In the genomic region with DNA sequence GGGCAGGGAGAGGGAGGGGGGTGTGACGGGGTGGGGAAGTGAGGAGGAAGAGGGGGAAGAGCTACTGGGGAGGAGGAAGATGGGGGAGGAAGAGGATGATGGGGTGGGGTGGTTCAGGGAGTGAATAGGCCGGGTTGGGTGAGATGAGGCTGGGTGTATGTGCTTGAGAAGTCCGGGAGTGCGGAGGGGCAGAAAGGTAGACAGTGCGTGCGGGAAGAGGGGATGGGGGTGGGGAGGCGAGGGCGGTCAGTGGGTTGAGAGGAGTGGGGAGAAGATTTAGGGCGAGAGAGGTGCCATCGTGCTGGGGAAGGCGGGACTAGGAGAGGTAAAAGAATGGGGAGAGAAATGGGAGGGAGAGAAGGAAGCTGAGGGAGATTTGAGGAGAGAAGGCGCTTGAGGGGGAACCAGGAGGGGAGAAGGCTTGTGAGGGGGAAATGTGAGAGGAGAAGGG, we compare ENCODE assay signal across 9 cellular contexts. TPM values are rescaled to one million over a fixed set of nuclear protein-coding genes. Genes with fewer than 3 reads are reported as not detected.
A peak's percentile ranks its signal among the peaks of the same experiment; 100 is the strongest.
DNase-seq lines count a peak whose midpoint lies in the region; ATAC-seq and TF ChIP-seq lines count a peak whose summit lies in the region.
"Had no signal": no experiment of that assay in that cellular context is flagged by ENCODE, and none has a peak within 500 bp of the region (broad histone marks: within the 10 kb centered on the region; RNA-seq: fewer than 3 reads in every experiment).

No MANE protein-coding gene starts in this region.

- peak overlapping the region; percentile 50 for H4K91ac ChIP-seq in trophoblast cell (ENCODE audit: low read depth, low read length)

- H3K4me1 ChIP-seq in CD8-positive, alpha-beta memory T cell (ENCODE audit: insufficient read depth, low read length) = peaks cover 9% of the 10 kb centered on the region
- H3K4me1 ChIP-seq in heart right ventricle = peaks cover 0 to 32% (median 10%) of the 10 kb centered on the region in 9 donors
- peaks cover 4 to 7% of the 10 kb centered on the region in 2 experiments for H3K4me1 ChIP-seq in trophoblast cell (ENCODE audit: control insufficient read depth in 1 of 2, insufficient read depth in 2 of 2, low read length in 2 of 2)
- H3K4me1 ChIP-seq: foreskin keratinocyte had no signal

- peaks cover 3 to 8% of the 10 kb centered on the region in 2 donors for H3K27me3 Mint-ChIP-seq in CD8-positive, alpha-beta memory T cell
- no peaks in the 10 kb centered on the region for H3K27me3 Mint-ChIP-seq in activated B cell treated with CpG ODN at 0.5 μM for 24 hours

- no peak overlapping the region for H2BK5ac ChIP-seq in trophoblast cell (ENCODE audit: low read depth, low read length, poor library complexity)

- H3K9ac ChIP-seq in trophoblast cell (ENCODE audit: low read length) = no peak overlapping the region

- H3K18ac ChIP-seq in trophoblast cell (ENCODE audit: low read length) = no peak overlapping the region

- H3K9me3 Mint-ChIP-seq in CD8-positive, alpha-beta memory T cell = no peaks in the 10 kb centered on the region
- no peaks in the 10 kb centered on the region for H3K9me3 Mint-ChIP-seq in activated B cell treated with CpG ODN at 0.5 μM for 24 hours

- H3K27me3 ChIP-seq in CD8-positive, alpha-beta memory T cell (ENCODE audit: insufficient read depth, low read length, poor library complexity, severe bottlenecking) = no peaks in the 10 kb centered on the region
- H3K27me3 ChIP-seq in heart right ventricle (peaks cover 0 to 10% (median 0%) of the 10 kb centered on the region in 7 donors), trophoblast cell (ENCODE audit: insufficient read depth, low read length) (no peaks in the 10 kb centered on the region)
- H3K27me3 ChIP-seq: foreskin keratinocyte had no signal

- peak overlapping the region; percentile 32 for H3K4me3 ChIP-seq in CD8-positive, alpha-beta memory T cell (ENCODE audit: low read length)
- H3K4me3 ChIP-seq in heart right ventricle (peak overlapping the region in 9 of 10 donors; percentile 11 to 48 (median 37)), trophoblast cell (ENCODE audit: low read depth, low read length) (peak overlapping the region; percentile 59)

- POLR2A ChIA-PET in CD8-positive, alpha-beta memory T cell (lab: Charles Lee) = interaction anchor here (0.5 to 0.6 kb wide), 2 partner anchors 57 to 191 kb away, joined by 3 to 4 read pairs; no protein-coding TSS in a partner anchor
- POLR2A ChIA-PET in activated B cell treated with CpG ODN at 0.5 μM for 24 hours (lab: Charles Lee) = interaction anchor here (0.7 to 3.0 kb wide), 11 partner anchors 13 to 896 kb away, joined by 3 to 24 read pairs (median 8); partner anchors contain the start of genes GPSM3, PBX2 and TAP2

- no peak for ATAC-seq in activated B cell treated with CpG ODN at 0.5 μM for 24 hours (ENCODE audit: low read depth)
- ATAC-seq in heart right ventricle = peak; percentile 20 to 66 (median 54)
- no peak for ATAC-seq in GM19328 (IDR thresholded peaks at IDR 0.05; ENCODE audit: unreplicated experiment)
- ATAC-seq in left lobe of liver = no peak

- H3K14ac ChIP-seq in trophoblast cell (ENCODE audit: low read length) = peak overlapping the region; percentile 41

- intact Hi-C loops in activated B cell treated with CpG ODN at 0.5 μM for 24 hours (cut with micrococcal nuclease) = loop anchor here (1.0 to 5.0 kb wide), 4 partner anchors 17 to 88 kb away; no protein-coding TSS in a partner anchor
- intact Hi-C loops in heart right ventricle (cut with DNase I) = loop anchor here in 2 of 10 donors (10.0 kb wide), 2 partner anchors 140 to 450 kb away; no protein-coding TSS in a partner anchor

- H3K79me1 ChIP-seq in trophoblast cell (ENCODE audit: low read length) = peaks cover 3% of the 10 kb centered on the region

- H3K79me2 ChIP-seq in trophoblast cell (ENCODE audit: control insufficient read depth, insufficient read depth, low read length, poor library complexity) = no peaks in the 10 kb centered on the region

- H2AFZ ChIP-seq in trophoblast cell (ENCODE audit: insufficient read depth, low read length, poor library complexity) = peak overlapping the region; percentile 61

- no peak overlapping the region for H3K23ac ChIP-seq in trophoblast cell (ENCODE audit: low read length)

- H3K36me3 Mint-ChIP-seq in CD8-positive, alpha-beta memory T cell = peaks cover 0 to 4% (median 0%) of the 10 kb centered on the region in 3 donors
- peaks cover 11% of the 10 kb centered on the region for H3K36me3 Mint-ChIP-seq in activated B cell treated with CpG ODN at 0.5 μM for 24 hours (ENCODE audit: low read depth)

- no peak overlapping the region for H2BK12ac ChIP-seq in trophoblast cell (ENCODE audit: low read length)

- peak overlapping the region; percentile 67 for H4K8ac ChIP-seq in trophoblast cell (ENCODE audit: low read depth, low read length)

- H2BK120ac ChIP-seq in trophoblast cell (ENCODE audit: insufficient read depth, low read length, poor library complexity) = peak overlapping the region; percentile 14

- H3K4me2 ChIP-seq in trophoblast cell (ENCODE audit: low read length) = peak overlapping the region; percentile 70

- CTCF ChIA-PET in CD8-positive, alpha-beta memory T cell (lab: Charles Lee) = interaction anchor here (1.2 to 1.9 kb wide), 4 partner anchors 8 to 136 kb away, joined by 3 to 13 read pairs (median 4); no protein-coding TSS in a partner anchor
- CTCF ChIA-PET in activated B cell treated with CpG ODN at 0.5 μM for 24 hours (lab: Charles Lee) = interaction anchor here (0.9 to 2.7 kb wide), 8 partner anchors 9 to 613 kb away, joined by 3 to 21 read pairs (median 6); no protein-coding TSS in a partner anchor

- TF ChIP-seq CTCF in activated B cell treated with CpG ODN at 0.5 μM for 24 hours (IDR thresholded peaks at IDR 0.05) (peak; percentile 1), heart right ventricle (IDR thresholded peaks at IDR 0.05) (no peak)

- no peaks in the 10 kb centered on the region for H3K36me3 ChIP-seq in CD8-positive, alpha-beta memory T cell (ENCODE audit: insufficient read depth, low read length)
- no peaks in the 10 kb centered on the region for H3K36me3 ChIP-seq in heart right ventricle
- H3K36me3 ChIP-seq in trophoblast cell (ENCODE audit: control insufficient read depth in 1 of 2, insufficient read depth in 2 of 2, low read length in 2 of 2) = no peaks in the 10 kb centered on the region

- no peak overlapping the region for H2AK5ac ChIP-seq in trophoblast cell (ENCODE audit: low read length)

- H3K9me3 ChIP-seq in CD8-positive, alpha-beta memory T cell (ENCODE audit: low read length) = no peaks in the 10 kb centered on the region
- H3K9me3 ChIP-seq in heart right ventricle (peaks cover 0 to 14% (median 0%) of the 10 kb centered on the region in 11 donors), trophoblast cell (ENCODE audit: insufficient read depth, low read depth, low read length) (no peaks in the 10 kb centered on the region)

- H4K12ac ChIP-seq in trophoblast cell (ENCODE audit: low read depth, low read length) = peak overlapping the region; percentile 45

- DNase-seq in CD8-positive, alpha-beta memory T cell = no peak
- no peak for DNase-seq in activated B cell treated with CpG ODN at 0.5 μM for 24 hours
- DNase-seq in heart right ventricle = no peak
- no peak for DNase-seq in trophoblast cell
- DNase-seq in AG08396 (ENCODE audit: low spot score) = no peak
- DNase-seq in left lobe of liver (ENCODE audit: low spot score) = no peak
- DNase-seq in NCI-H748 (lab: John Stamatoyannopoulos, UW; ENCODE audit: unreplicated experiment) = no peak

- H3K4ac ChIP-seq in trophoblast cell (ENCODE audit: low read depth, low read length) = no peak overlapping the region

- no peak overlapping the region for H3K27ac ChIP-seq in CD8-positive, alpha-beta memory T cell (ENCODE audit: low read depth, low read length)
- H3K27ac ChIP-seq in heart right ventricle (peak overlapping the region; percentile 64 to 94 (median 84)), trophoblast cell (ENCODE audit: low read depth, low read length) (no peak overlapping the region)
- H3K27ac ChIP-seq: foreskin keratinocyte had no signal

- peak overlapping the region in 2 of 8 donors; percentile 23 to 52 for H3K27ac Mint-ChIP-seq in CD8-positive, alpha-beta memory T cell
- H3K27ac Mint-ChIP-seq in activated B cell treated with CpG ODN at 0.5 μM for 24 hours = peak overlapping the region; percentile 92

- 7 to 22% methylated on average over 11 to 12 of the region's 12 CpGs for WGBS in heart right ventricle, 2 donors
- no CpG with 5 or more reads among the region's 12 CpGs for WGBS in trophoblast cell (ENCODE audit: extremely low coverage, insufficient coverage, insufficient read length)

- peaks cover 9 to 24% (median 17%) of the 10 kb centered on the region in 3 donors for H3K4me1 Mint-ChIP-seq in CD8-positive, alpha-beta memory T cell
- peaks cover 72% of the 10 kb centered on the region for H3K4me1 Mint-ChIP-seq in activated B cell treated with CpG ODN at 0.5 μM for 24 hours

- peak overlapping the region in 6 of 7 donors; percentile 55 to 82 (median 75) for H3K4me3 Mint-ChIP-seq in CD8-positive, alpha-beta memory T cell
- H3K4me3 Mint-ChIP-seq in activated B cell treated with CpG ODN at 0.5 μM for 24 hours = peak overlapping the region; percentile 84

RNA-seq across cellular contexts. Expression of gene NOTCH4, which starts 30.9 kb away (rescaled TPM):
- 1 to 10 TPM; 1.3 to 1.4 TPM for total RNA-seq in CD8-positive, alpha-beta memory T cell
- 0.71 TPM for polyA plus RNA-seq in CD8-positive, alpha-beta memory T cell
- total RNA-seq in activated B cell treated with CpG ODN at 0.5 μM for 24 hours (3.3 and 4.0 TPM in 2 replicates), heart right ventricle (10 to 100 TPM; 17.4 to 46.3 (median 23.3) TPM), left lobe of liver (9.6 TPM)
- polyA plus RNA-seq in heart right ventricle = 100 to 1,000 TPM in 1 of 2 donors, 10 to 100 TPM in 1; 33.0 to 123 TPM
- 0.57 and 0.60 TPM in 2 replicates for polyA plus RNA-seq in trophoblast cell (2013)

Comparison
In these comparisons a context has a peak if more than half of its experiments do, and no peak if none do; other contexts are left out.
1. H3K27ac ChIP-seq: peak in heart right ventricle (10 of 10); none in CD8-positive, alpha-beta memory T cell (single experiment) and trophoblast cell (single experiment).
2. ATAC-seq: peak in heart right ventricle (8 of 8); none in activated B cell treated with CpG ODN at 0.5 μM for 24 hours (single experiment), GM19328 (single experiment) and left lobe of liver (single experiment).
3. Peak in every context shown above with its lines, with median percentiles within 50 percentile points of each other: H3K4me3 ChIP-seq.